Comparison of ENCODE assay signal across 8 cellular contexts in the genomic region with DNA sequence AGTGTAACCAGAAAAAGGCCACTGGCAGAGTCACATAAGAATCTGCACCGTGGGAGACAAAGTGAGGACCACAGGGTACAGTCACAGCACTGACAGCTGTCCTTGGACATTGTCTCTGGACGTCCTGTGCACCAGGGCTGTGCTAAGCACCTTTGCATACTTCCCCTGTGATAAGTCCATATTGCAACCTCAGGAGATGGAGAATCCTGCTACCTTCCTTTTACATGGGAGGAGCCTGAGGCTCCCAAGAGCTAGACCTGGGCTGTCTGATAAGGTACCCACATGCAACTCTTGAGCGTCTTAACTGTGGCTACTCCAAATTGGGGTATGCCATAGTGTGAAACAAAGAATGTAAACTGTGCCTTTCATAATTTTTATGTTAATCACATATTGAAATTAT. TPM values are rescaled to one million over a fixed set of nuclear protein-coding genes. Genes with fewer than 3 reads are reported as not detected.
"Had no signal": no experiment of that assay in that cellular context is flagged by ENCODE, and none has a peak within 500 bp of the region (broad histone marks: within the 10 kb centered on the region; RNA-seq: fewer than 3 reads in every experiment).

No MANE protein-coding gene starts in this region.

- H3K9ac ChIP-seq: GM23248 had no signal

- DNase-seq: GM23248, GOT3, H9, HCEC 1CT had no signal

- H3K27ac ChIP-seq: GM23248 had no signal

- H2AFZ ChIP-seq: GM23248 had no signal

- H3K4me3 ChIP-seq: GM23248 had no signal

- FAIRE-seq: H54, HTR-8/SVneo had no signal

RNA-seq across cellular contexts. Expression of a gene that starts 2.5 kb away (rescaled TPM):
- total RNA-seq: GM23248, H9, HT-29 had no signal
- polyA plus RNA-seq: GM23248, IgD-negative memory B cell had no signal

RNA-seq across cellular contexts. Expression of a gene that starts 24.8 kb away (rescaled TPM):
- total RNA-seq: GM23248, H9, HT-29 had no signal
- polyA plus RNA-seq: GM23248, IgD-negative memory B cell had no signal

RNA-seq across cellular contexts. Expression of a gene that starts 28.2 kb away (rescaled TPM):
- total RNA-seq: GM23248, H9, HT-29 had no signal
- polyA plus RNA-seq: GM23248, IgD-negative memory B cell had no signal
